1 cellular context compared by ENCODE assay signal in genomic region chr11:27700351-27701261, GRCh38.
TF ChIP-seq lines count a peak whose summit lies in the region.

Gene BDNF, minus strand, starts transcription at chr11:27700455. Its CDS starts 41,891 bp downstream, at chr11:27658564.

TF ChIP-seq in SK-N-SH, 30 proteins besides CTCF, POLR2A, EP300 and RAD21 (continued from another document):
- TF ChIP-seq ZBTB33 (IDR thresholded peaks at IDR 0.05; ENCODE audit: borderline replicate concordance, low read depth) (no peak), ELF1 (IDR thresholded peaks at IDR 0.05) (no peak)
- TF ChIP-seq, protein P1, sequence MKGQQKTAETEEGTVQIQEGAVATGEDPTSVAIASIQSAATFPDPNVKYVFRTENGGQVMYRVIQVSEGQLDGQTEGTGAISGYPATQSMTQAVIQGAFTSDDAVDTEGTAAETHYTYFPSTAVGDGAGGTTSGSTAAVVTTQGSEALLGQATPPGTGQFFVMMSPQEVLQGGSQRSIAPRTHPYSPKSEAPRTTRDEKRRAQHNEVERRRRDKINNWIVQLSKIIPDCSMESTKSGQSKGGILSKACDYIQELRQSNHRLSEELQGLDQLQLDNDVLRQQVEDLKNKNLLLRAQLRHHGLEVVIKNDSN (IDR thresholded peaks at IDR 0.05; ENCODE audit: borderline replicate concordance, low read depth) = no peak
TF ChIP-seq in SK-N-SH: peak in this region for 0.
